8 cellular contexts compared by ENCODE assay signal in the genomic region with DNA sequence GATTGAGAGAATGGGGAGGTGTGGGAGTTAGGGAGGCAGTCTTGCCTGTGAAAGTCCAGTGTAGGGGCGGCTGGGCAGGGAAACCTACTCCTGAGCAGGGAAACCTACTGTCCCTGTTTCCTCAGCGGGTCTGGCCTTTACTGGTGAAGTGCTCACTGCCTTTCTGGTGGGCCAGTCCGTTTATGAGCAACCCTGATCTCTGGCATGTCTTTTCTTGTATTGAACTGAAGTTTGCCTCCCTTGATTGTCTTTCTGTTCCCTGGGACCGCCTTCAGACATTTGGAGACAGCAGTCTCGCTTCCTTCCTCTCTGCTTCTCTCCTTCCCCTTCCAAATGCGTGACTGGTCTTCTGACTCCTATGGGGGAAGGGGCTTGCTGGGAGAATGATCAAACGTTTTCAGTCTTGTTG. TPM values are rescaled to one million over a fixed set of nuclear protein-coding genes. Genes with fewer than 3 reads are reported as not detected.
DNase-seq lines count a peak whose midpoint lies in the region; ATAC-seq and TF ChIP-seq lines count a peak whose summit lies in the region.

No MANE protein-coding gene starts in this region.

- H3K27me3 Mint-ChIP-seq in activated CD4-positive, alpha-beta T cell treated with anti-CD3 and anti-CD28 coated beads, Interleukin-2, amount 10 ng/mL, durations not matched to agents 7 days and 5 days: peaks cover 16% of the 10 kb centered on the region
- no peaks in the 10 kb centered on the region for H3K27me3 Mint-ChIP-seq in activated CD4-positive, alpha-beta memory T cell treated with anti-CD3 and anti-CD28 coated beads for 36 hours
- H3K27me3 Mint-ChIP-seq in glutamatergic neuron (ENCODE audit: unreplicated experiment): peaks cover 6% of the 10 kb centered on the region

- H3K4me3 Mint-ChIP-seq in activated CD4-positive, alpha-beta T cell treated with anti-CD3 and anti-CD28 coated beads, Interleukin-2, amount 10 ng/mL, durations not matched to agents 7 days and 5 days: peak overlapping the region; percentile 80
- peak overlapping the region; percentile 64 for H3K4me3 Mint-ChIP-seq in activated CD4-positive, alpha-beta memory T cell treated with anti-CD3 and anti-CD28 coated beads for 36 hours
- H3K4me3 Mint-ChIP-seq in glutamatergic neuron (ENCODE audit: unreplicated experiment): peak overlapping the region; percentile 99

- H3K36me3 Mint-ChIP-seq in activated CD4-positive, alpha-beta T cell treated with anti-CD3 and anti-CD28 coated beads, Interleukin-2, amount 10 ng/mL, durations not matched to agents 7 days and 5 days (ENCODE audit: low read depth): peaks cover 35% of the 10 kb centered on the region
- H3K36me3 Mint-ChIP-seq in activated CD4-positive, alpha-beta memory T cell treated with anti-CD3 and anti-CD28 coated beads for 36 hours: no peaks in the 10 kb centered on the region
- H3K36me3 Mint-ChIP-seq in glutamatergic neuron (ENCODE audit: unreplicated experiment): no peaks in the 10 kb centered on the region

- H3K27ac Mint-ChIP-seq in activated CD4-positive, alpha-beta T cell treated with anti-CD3 and anti-CD28 coated beads, Interleukin-2, amount 10 ng/mL, durations not matched to agents 7 days and 5 days: no peak overlapping the region
- H3K27ac Mint-ChIP-seq in activated CD4-positive, alpha-beta memory T cell treated with anti-CD3 and anti-CD28 coated beads for 36 hours: no peak overlapping the region
- H3K27ac Mint-ChIP-seq in glutamatergic neuron (ENCODE audit: unreplicated experiment): peak overlapping the region; percentile 92

- POLR2A ChIA-PET in activated CD4-positive, alpha-beta T cell treated with anti-CD3 and anti-CD28 coated beads, Interleukin-2, amount 10 ng/mL, durations not matched to agents 7 days and 5 days (lab: Charles Lee): no interaction called here
- POLR2A ChIA-PET in activated CD4-positive, alpha-beta memory T cell treated with anti-CD3 and anti-CD28 coated beads for 36 hours (lab: Charles Lee): no interaction called here

- ATAC-seq in GM18505 (IDR thresholded peaks at IDR 0.05; ENCODE audit: unreplicated experiment): no peak

- peak overlapping the region; percentile 56 for H3K4me3 ChIP-seq in retinal pigment epithelial cell (ENCODE audit: low read length)

- H3K9me3 Mint-ChIP-seq in activated CD4-positive, alpha-beta T cell treated with anti-CD3 and anti-CD28 coated beads, Interleukin-2, amount 10 ng/mL, durations not matched to agents 7 days and 5 days: no peaks in the 10 kb centered on the region
- H3K9me3 Mint-ChIP-seq in activated CD4-positive, alpha-beta memory T cell treated with anti-CD3 and anti-CD28 coated beads for 36 hours: no peaks in the 10 kb centered on the region
- H3K9me3 Mint-ChIP-seq in glutamatergic neuron (ENCODE audit: unreplicated experiment): peaks cover 14% of the 10 kb centered on the region

- TF ChIP-seq CTCF in glutamatergic neuron (IDR thresholded peaks at IDR 0.05; ENCODE audit: partially characterized antibody, unreplicated experiment) (no peak), retinal pigment epithelial cell (conservative IDR thresholded peaks at IDR 0.05; ENCODE audit: low read depth, low read length) (no peak)

- CTCF ChIA-PET in activated CD4-positive, alpha-beta T cell treated with anti-CD3 and anti-CD28 coated beads, Interleukin-2, amount 10 ng/mL, durations not matched to agents 7 days and 5 days (lab: Charles Lee): no interaction called here
- CTCF ChIA-PET in activated CD4-positive, alpha-beta memory T cell treated with anti-CD3 and anti-CD28 coated beads for 36 hours (lab: Charles Lee): interaction anchor here (5.3 kb wide), 2 partner anchors 321 to 346 kb away, joined by 77 to 195 read pairs; no protein-coding TSS in a partner anchor

- peaks cover 54% of the 10 kb centered on the region for H3K4me1 Mint-ChIP-seq in activated CD4-positive, alpha-beta T cell treated with anti-CD3 and anti-CD28 coated beads, Interleukin-2, amount 10 ng/mL, durations not matched to agents 7 days and 5 days
- H3K4me1 Mint-ChIP-seq in activated CD4-positive, alpha-beta memory T cell treated with anti-CD3 and anti-CD28 coated beads for 36 hours (ENCODE audit: low read depth): peaks cover 71% of the 10 kb centered on the region
- H3K4me1 Mint-ChIP-seq in glutamatergic neuron (ENCODE audit: low read depth, unreplicated experiment): peaks cover 31% of the 10 kb centered on the region

- intact Hi-C loops in activated CD4-positive, alpha-beta memory T cell treated with anti-CD3 and anti-CD28 coated beads for 36 hours (cut with micrococcal nuclease): loop anchor here (2.0 kb wide), 1 partner anchor 126 kb away; no protein-coding TSS in a partner anchor

- no peak for TF ChIP-seq POLR2A in GM18505 (IDR thresholded peaks at IDR 0.05; ENCODE audit: borderline replicate concordance, extremely low read depth, insufficient read depth, insufficient read length)

- no peak for DNase-seq in activated CD4-positive, alpha-beta T cell treated with anti-CD3 and anti-CD28 coated beads, Interleukin-2, amount 10 ng/mL, durations not matched to agents 7 days and 5 days
- no peak for DNase-seq in activated CD4-positive, alpha-beta T cell treated with anti-CD3 and anti-CD28 coated beads, Interleukin-2, amount 50 U/mL, for 48 hours
- peak; percentile 13 for DNase-seq in activated CD4-positive, alpha-beta memory T cell treated with anti-CD3 and anti-CD28 coated beads for 36 hours
- peak; percentile 38 for DNase-seq in glutamatergic neuron
- DNase-seq in retinal pigment epithelial cell (ENCODE audit: low read depth): no peak
- no peak for DNase-seq in COLO668 (lab: John Stamatoyannopoulos, UW; ENCODE audit: unreplicated experiment)
- DNase-seq in stimulated activated CD4-positive, alpha-beta T cell treated with anti-CD3 and anti-CD28 coated beads, Interleukin-2, amount 100 ng/mL, for 24 hours: no peak

RNA-seq across cellular contexts. Expression of a gene that starts 2.9 kb away (rescaled TPM):
- 10 to 100 TPM; 19.0 to 19.7 TPM for total RNA-seq in activated CD4-positive, alpha-beta T cell treated with anti-CD3 and anti-CD28 coated beads, Interleukin-2, amount 10 ng/mL, durations not matched to agents 7 days and 5 days
- total RNA-seq in activated CD4-positive, alpha-beta memory T cell treated with anti-CD3 and anti-CD28 coated beads for 36 hours: 1 to 10 TPM; 8.5 to 8.7 TPM
- 95.0 TPM for total RNA-seq in glutamatergic neuron (ENCODE audit: unreplicated experiment)

Comparison
In these comparisons a context has a peak if more than half of its experiments do, and no peak if none do; other contexts are left out.
1. DNase-seq: peak in activated CD4-positive, alpha-beta memory T cell treated with anti-CD3 and anti-CD28 coated beads for 36 hours (single experiment) and glutamatergic neuron (single experiment); none in activated CD4-positive, alpha-beta T cell treated with anti-CD3 and anti-CD28 coated beads, Interleukin-2, amount 10 ng/mL, durations not matched to agents 7 days and 5 days (single experiment), activated CD4-positive, alpha-beta T cell treated with anti-CD3 and anti-CD28 coated beads, Interleukin-2, amount 50 U/mL, for 48 hours (0 of 2), retinal pigment epithelial cell (single experiment), COLO668 (single experiment) and stimulated activated CD4-positive, alpha-beta T cell treated with anti-CD3 and anti-CD28 coated beads, Interleukin-2, amount 100 ng/mL, for 24 hours (0 of 2).
2. Peak in every context shown above with its lines, with median percentiles within 50 percentile points of each other: H3K4me3 Mint-ChIP-seq.